ENCODE assay signal across 9 cellular contexts in genomic region chr4:72468904-72469502, GRCh38.
DNase-seq lines count a peak whose midpoint lies in the region; ATAC-seq and TF ChIP-seq lines count a peak whose summit lies in the region.
"Had no signal": no experiment of that assay in that cellular context is flagged by ENCODE, and none has a peak within 500 bp of the region (broad histone marks: within the 10 kb centered on the region; RNA-seq: fewer than 3 reads in every experiment).

No MANE protein-coding gene starts in this region.

- H3K4me3 Mint-ChIP-seq in CD14-positive monocyte (no peak overlapping the region), HFFc6 (no peak overlapping the region)
- no peak overlapping the region for H3K4me3 Mint-ChIP-seq in stimulated activated naive CD8-positive, alpha-beta T cell treated with anti-CD3 and anti-CD28 coated beads, Interleukin-15, amount 100 ng/mL, for 72 hours

- H3K36me3 ChIP-seq in adipocyte (ENCODE audit: control insufficient read depth, insufficient read depth, low read length, severe bottlenecking) (no peaks in the 10 kb centered on the region), left lung (no peaks in the 10 kb centered on the region)
- H3K36me3 ChIP-seq: HAP-1 had no signal

- H3K9ac ChIP-seq in adipocyte (ENCODE audit: low read length): no peak overlapping the region

- H3K9me3 Mint-ChIP-seq in CD14-positive monocyte: peaks cover 0 to 3% (median 2%) of the 10 kb centered on the region in 7 donors
- H3K9me3 Mint-ChIP-seq in HFFc6: no peaks in the 10 kb centered on the region
- H3K9me3 Mint-ChIP-seq in stimulated activated naive CD8-positive, alpha-beta T cell treated with anti-CD3 and anti-CD28 coated beads, Interleukin-15, amount 100 ng/mL, for 72 hours: peaks cover 4 to 10% of the 10 kb centered on the region in 2 donors

- H3K4me1 ChIP-seq in adipocyte (ENCODE audit: control insufficient read depth, insufficient read depth, low read length) (peaks cover 20% of the 10 kb centered on the region), left lung (no peaks in the 10 kb centered on the region)
- H3K4me1 ChIP-seq: HAP-1 had no signal

- peak; percentile 54 for TF ChIP-seq CTCF in CD14-positive monocyte (IDR thresholded peaks at IDR 0.05)
- peak; percentile 91 for TF ChIP-seq CTCF in HFFc6 (IDR thresholded peaks at IDR 0.05)
- TF ChIP-seq CTCF in left lung (IDR thresholded peaks at IDR 0.05): peak; percentile 3 to 49

- no peak overlapping the region for H3K4me3 ChIP-seq in adipocyte (ENCODE audit: low read length)
- no peak overlapping the region for H3K4me3 ChIP-seq in left lung
- H3K4me3 ChIP-seq: HAP-1 had no signal

- H3K36me3 Mint-ChIP-seq in CD14-positive monocyte (no peaks in the 10 kb centered on the region), HFFc6 (ENCODE audit: low read depth) (no peaks in the 10 kb centered on the region)

- no peak overlapping the region for H3K27ac Mint-ChIP-seq in CD14-positive monocyte
- no peak overlapping the region for H3K27ac Mint-ChIP-seq in HFFc6
- H3K27ac Mint-ChIP-seq in stimulated activated naive CD8-positive, alpha-beta T cell treated with anti-CD3 and anti-CD28 coated beads, Interleukin-15, amount 100 ng/mL, for 72 hours: no peak overlapping the region

- H3K27me3 ChIP-seq in adipocyte (replicated peaks; ENCODE audit: control insufficient read depth, insufficient read depth, low read length): no peaks in the 10 kb centered on the region
- H3K27me3 ChIP-seq in left lung: no peaks in the 10 kb centered on the region

- ATAC-seq in left lung (no peak), GM19328 (IDR thresholded peaks at IDR 0.05; ENCODE audit: unreplicated experiment) (no peak)
- no peak for ATAC-seq in stimulated activated naive CD8-positive, alpha-beta T cell treated with anti-CD3 and anti-CD28 coated beads, Interleukin-15, amount 100 ng/mL, for 72 hours

- no peaks in the 10 kb centered on the region for H3K27me3 Mint-ChIP-seq in CD14-positive monocyte (ENCODE audit: low read depth in 3 of 3)
- peaks cover 2% of the 10 kb centered on the region for H3K27me3 Mint-ChIP-seq in HFFc6 (ENCODE audit: insufficient read depth)
- H3K27me3 Mint-ChIP-seq in stimulated activated naive CD8-positive, alpha-beta T cell treated with anti-CD3 and anti-CD28 coated beads, Interleukin-15, amount 100 ng/mL, for 72 hours: no peaks in the 10 kb centered on the region

- H3K9me3 ChIP-seq in adipocyte (ENCODE audit: control insufficient read depth, low read length): no peaks in the 10 kb centered on the region
- H3K9me3 ChIP-seq in left lung: no peaks in the 10 kb centered on the region
- H3K9me3 ChIP-seq: HAP-1 had no signal

- H3K4me1 Mint-ChIP-seq in CD14-positive monocyte (no peaks in the 10 kb centered on the region), HFFc6 (ENCODE audit: low read depth) (no peaks in the 10 kb centered on the region)
- H3K4me1 Mint-ChIP-seq in stimulated activated naive CD8-positive, alpha-beta T cell treated with anti-CD3 and anti-CD28 coated beads, Interleukin-15, amount 100 ng/mL, for 72 hours: no peaks in the 10 kb centered on the region

- intact Hi-C loops in CD14-positive monocyte (cut with micrococcal nuclease): no loop called here
- intact Hi-C loops in left lung (cut with DNase I): loop anchor here in 1 of 2 donors (10.0 kb wide), 1 partner anchor 144 kb away; no protein-coding TSS in a partner anchor

- DNase-seq in CD14-positive monocyte (ENCODE audit: low spot score) (no peak), HFFc6 (peak; percentile 32), adipocyte (ENCODE audit: low read depth) (peak; percentile 79), left lung (no peak)
- DNase-seq in stimulated activated naive CD8-positive, alpha-beta T cell treated with anti-CD3 and anti-CD28 coated beads, Interleukin-15, amount 100 ng/mL, for 72 hours: no peak
- DNase-seq in activated naive CD4-positive, alpha-beta T cell (lab: John Stamatoyannopoulos, UW): no peak
- DNase-seq in activated CD8-positive, alpha-beta memory T cell treated with anti-CD3 and anti-CD28 coated beads, Interleukin-2, amount 50 U/mL, for 4 hours: no peak

- no peak overlapping the region for H3K27ac ChIP-seq in left lung

Comparison
In these comparisons a context has a peak if more than half of its experiments do, and no peak if none do; other contexts are left out.
1. DNase-seq: peak in HFFc6 (single experiment) and adipocyte (single experiment); none in CD14-positive monocyte (single experiment), left lung (0 of 2), stimulated activated naive CD8-positive, alpha-beta T cell treated with anti-CD3 and anti-CD28 coated beads, Interleukin-15, amount 100 ng/mL, for 72 hours (0 of 2), activated naive CD4-positive, alpha-beta T cell (0 of 4) and activated CD8-positive, alpha-beta memory T cell treated with anti-CD3 and anti-CD28 coated beads, Interleukin-2, amount 50 U/mL, for 4 hours (single experiment).
2. CTCF ChIP-seq: peak in every context shown above with its lines; median percentile 91 in HFFc6; 54 in CD14-positive monocyte; 26 in left lung.